Comparison of ENCODE assay signal across 27 cellular contexts in the genomic region with DNA sequence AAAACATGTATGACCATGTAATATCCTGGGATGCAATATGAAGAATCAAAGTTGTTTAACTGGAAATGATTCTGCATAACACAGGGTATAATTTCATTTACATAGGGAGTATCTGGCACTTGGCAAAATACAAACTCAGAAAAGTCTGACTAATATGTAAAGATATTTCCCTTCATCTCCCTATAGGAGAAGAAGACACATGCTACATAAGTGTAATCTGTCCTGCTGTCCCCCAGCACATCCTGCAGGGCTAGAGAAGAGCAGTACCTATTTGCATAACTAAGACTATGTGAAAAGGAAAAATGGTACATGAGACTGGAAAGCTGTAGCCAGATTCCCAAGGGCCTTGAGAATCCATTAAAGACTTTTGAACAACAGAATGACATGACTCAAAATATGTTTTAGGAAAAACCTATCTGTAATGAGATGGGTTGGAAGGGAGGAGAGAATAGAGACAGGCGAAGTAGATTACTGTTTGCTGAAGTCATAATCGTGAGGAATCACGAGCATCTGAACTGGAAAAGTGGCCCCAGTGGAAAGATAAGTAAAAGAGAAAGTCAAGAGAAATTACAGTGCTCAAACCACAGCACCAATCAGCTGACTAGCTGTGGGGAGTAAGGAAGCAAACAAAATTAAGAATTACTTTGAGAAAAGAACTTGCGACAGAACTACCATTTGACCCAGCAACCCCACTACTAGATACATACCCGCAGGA.
DNase-seq lines count a peak whose midpoint lies in the region; ATAC-seq, FAIRE-seq and TF ChIP-seq lines count a peak whose summit lies in the region.
"Had no signal": no experiment of that assay in that cellular context is flagged by ENCODE, and none has a peak within 500 bp of the region (broad histone marks: within the 10 kb centered on the region; RNA-seq: fewer than 3 reads in every experiment).

No MANE protein-coding gene starts in this region.

- FAIRE-seq in D721Med (lab: Jason Lieb, UNC): no peak
- FAIRE-seq: GM18507, pancreas had no signal

- peaks cover 10% of the 10 kb centered on the region for H3K9me3 Mint-ChIP-seq in natural killer cell treated with Interleukin-12 subunit alpha and Interleukin-12 subunit beta and Interleukin-15 and Interleukin-18, amount 100 ng/mL, for 72 hours
- H3K9me3 Mint-ChIP-seq in natural killer cell: no peaks in the 10 kb centered on the region
- H3K9me3 Mint-ChIP-seq: activated B cell treated with CpG ODN at 0.5 μM for 24 hours; activated naive CD4-positive, alpha-beta T cell treated with anti-CD3 and anti-CD28 coated beads, Interleukin-2, amount 10 ng/mL, durations not matched to agents 7 days and 5 days had no signal

- peak overlapping the region; percentile 20 for H3K4me3 Mint-ChIP-seq in natural killer cell treated with Interleukin-12 subunit alpha and Interleukin-12 subunit beta and Interleukin-15 and Interleukin-18, amount 100 ng/mL, for 72 hours
- no peak overlapping the region for H3K4me3 Mint-ChIP-seq in natural killer cell
- H3K4me3 Mint-ChIP-seq: activated B cell treated with CpG ODN at 0.5 μM for 24 hours; activated naive CD4-positive, alpha-beta T cell treated with anti-CD3 and anti-CD28 coated beads, Interleukin-2, amount 10 ng/mL, durations not matched to agents 7 days and 5 days; nephron had no signal

- ATAC-seq in natural killer cell treated with Interleukin-12 subunit alpha and Interleukin-12 subunit beta and Interleukin-15 and Interleukin-18, amount 100 ng/mL, for 72 hours: no peak
- ATAC-seq in natural killer cell (no peak), SK-N-SH treated with all-trans-retinoic acid at 6 μM for 48 hours (peak; percentile 70)
- ATAC-seq: gastrocnemius medialis, pancreas, Right ventricle myocardium inferior had no signal

- H3K36me3 Mint-ChIP-seq in natural killer cell treated with Interleukin-12 subunit alpha and Interleukin-12 subunit beta and Interleukin-15 and Interleukin-18, amount 100 ng/mL, for 72 hours: peaks cover 23% of the 10 kb centered on the region
- no peaks in the 10 kb centered on the region for H3K36me3 Mint-ChIP-seq in natural killer cell
- H3K36me3 Mint-ChIP-seq: activated naive CD4-positive, alpha-beta T cell treated with anti-CD3 and anti-CD28 coated beads, Interleukin-2, amount 10 ng/mL, durations not matched to agents 7 days and 5 days had no signal

- H3K27ac Mint-ChIP-seq in natural killer cell treated with Interleukin-12 subunit alpha and Interleukin-12 subunit beta and Interleukin-15 and Interleukin-18, amount 100 ng/mL, for 72 hours: peak overlapping the region in 1 of 2 donors; percentile 72
- H3K27ac Mint-ChIP-seq in natural killer cell: no peak overlapping the region
- H3K27ac Mint-ChIP-seq: activated B cell treated with CpG ODN at 0.5 μM for 24 hours; activated naive CD4-positive, alpha-beta T cell treated with anti-CD3 and anti-CD28 coated beads, Interleukin-2, amount 10 ng/mL, durations not matched to agents 7 days and 5 days had no signal

- intact Hi-C loops in natural killer cell (cut with micrococcal nuclease) (no loop called here), dorsolateral prefrontal cortex (cut with DNase I) (no loop called here)

- no peak overlapping the region for H3K4me3 ChIP-seq in dorsolateral prefrontal cortex
- H3K4me3 ChIP-seq: gastrocnemius medialis, HAP-1, pancreas, right atrium auricular region, stomach, tibial nerve had no signal

- peaks cover 5 to 30% of the 10 kb centered on the region in 2 donors for H3K27me3 Mint-ChIP-seq in natural killer cell treated with Interleukin-12 subunit alpha and Interleukin-12 subunit beta and Interleukin-15 and Interleukin-18, amount 100 ng/mL, for 72 hours
- peaks cover 7 to 11% of the 10 kb centered on the region in 2 donors for H3K27me3 Mint-ChIP-seq in natural killer cell (ENCODE audit: low read depth in 2 of 2)
- H3K27me3 Mint-ChIP-seq: activated naive CD4-positive, alpha-beta T cell treated with anti-CD3 and anti-CD28 coated beads, Interleukin-2, amount 10 ng/mL, durations not matched to agents 7 days and 5 days had no signal

- H3K4me1 Mint-ChIP-seq in natural killer cell treated with Interleukin-12 subunit alpha and Interleukin-12 subunit beta and Interleukin-15 and Interleukin-18, amount 100 ng/mL, for 72 hours (ENCODE audit: low read depth in 2 of 2): peaks cover 27 to 48% of the 10 kb centered on the region in 2 donors
- H3K4me1 Mint-ChIP-seq in natural killer cell: no peaks in the 10 kb centered on the region
- H3K4me1 Mint-ChIP-seq: activated B cell treated with CpG ODN at 0.5 μM for 24 hours; activated naive CD4-positive, alpha-beta T cell treated with anti-CD3 and anti-CD28 coated beads, Interleukin-2, amount 10 ng/mL, durations not matched to agents 7 days and 5 days had no signal

- DNase-seq in natural killer cell treated with Interleukin-12 subunit alpha and Interleukin-12 subunit beta and Interleukin-15 and Interleukin-18, amount 100 ng/mL, for 72 hours (ENCODE audit: low spot score): no peak
- DNase-seq in natural killer cell (no peak), epithelial cell of prostate (ENCODE audit: low read depth, low spot score) (no peak), dorsolateral prefrontal cortex (no peak), GM19240 (ENCODE audit: insufficient read length, low spot score) (no peak), D721Med (ENCODE audit: insufficient read length, low spot score) (no peak)
- no peak for DNase-seq in activated naive CD4-positive, alpha-beta T cell treated with Interleukin-2 at 50 U/mL for 16 hours
- DNase-seq: 8988T; activated B cell treated with CpG ODN at 0.5 μM for 24 hours; activated naive CD4-positive, alpha-beta T cell treated with anti-CD3 and anti-CD28 coated beads, Interleukin-2, amount 10 ng/mL, durations not matched to agents 7 days and 5 days; amygdala; central memory CD4-positive, alpha-beta T cell; gastrocnemius medialis; hypothalamus; NCI-H1105 treated with DMSO at 0.1 percent for 48 hours; NCI-H2029 treated with DMSO at 0.1 percent for 48 hours; NCI-H345; NCI-H82; pancreas; stomach had no signal

- H3K27me3 ChIP-seq in dorsolateral prefrontal cortex: peaks cover 0 to 9% (median 0%) of the 10 kb centered on the region in 45 donors
- H3K27me3 ChIP-seq: pancreas, right atrium auricular region, stomach, tibial nerve had no signal

- no peak for TF ChIP-seq CTCF in natural killer cell (IDR thresholded peaks at IDR 0.05)
- no peak for TF ChIP-seq CTCF in dorsolateral prefrontal cortex (IDR thresholded peaks at IDR 0.05 in 54 of 56, conservative IDR thresholded peaks at IDR 0.05 in 2 of 56; ENCODE audit: low read depth in 1 of 56, partially characterized antibody in 56 of 56)
- no peak for TF ChIP-seq CTCF in D721Med (IDR thresholded peaks at IDR 0.05; ENCODE audit: insufficient read depth, missing control alignments)

- H3K27ac ChIP-seq in epithelial cell of prostate (peak overlapping the region; percentile 99), dorsolateral prefrontal cortex (no peak overlapping the region)
- H3K27ac ChIP-seq: gastrocnemius medialis, pancreas, right atrium auricular region, stomach, tibial nerve had no signal

TF ChIP-seq in SK-N-SH treated with all-trans-retinoic acid at 6 μM for 48 hours, 23 proteins besides CTCF, POLR2A, EP300 and RAD21 (continues in another document):
- TF ChIP-seq SNAI2 (CRISPR knock-in tag; IDR thresholded peaks at IDR 0.05): no peak
- no peak for TF ChIP-seq CSDC2 (CRISPR knock-in tag; IDR thresholded peaks at IDR 0.05)
- TF ChIP-seq TOX (CRISPR knock-in tag; IDR thresholded peaks at IDR 0.05; ENCODE audit: borderline replicate concordance): no peak
- TF ChIP-seq, protein P1, sequence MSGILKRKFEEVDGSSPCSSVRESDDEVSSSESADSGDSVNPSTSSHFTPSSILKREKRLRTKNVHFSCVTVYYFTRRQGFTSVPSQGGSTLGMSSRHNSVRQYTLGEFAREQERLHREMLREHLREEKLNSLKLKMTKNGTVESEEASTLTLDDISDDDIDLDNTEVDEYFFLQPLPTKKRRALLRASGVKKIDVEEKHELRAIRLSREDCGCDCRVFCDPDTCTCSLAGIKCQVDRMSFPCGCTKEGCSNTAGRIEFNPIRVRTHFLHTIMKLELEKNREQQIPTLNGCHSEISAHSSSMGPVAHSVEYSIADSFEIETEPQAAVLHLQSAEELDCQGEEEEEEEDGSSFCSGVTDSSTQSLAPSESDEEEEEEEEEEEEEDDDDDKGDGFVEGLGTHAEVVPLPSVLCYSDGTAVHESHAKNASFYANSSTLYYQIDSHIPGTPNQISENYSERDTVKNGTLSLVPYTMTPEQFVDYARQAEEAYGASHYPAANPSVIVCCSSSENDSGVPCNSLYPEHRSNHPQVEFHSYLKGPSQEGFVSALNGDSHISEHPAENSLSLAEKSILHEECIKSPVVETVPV (CRISPR knock-in tag; IDR thresholded peaks at IDR 0.05): no peak
- TF ChIP-seq ZNF70 (CRISPR knock-in tag; IDR thresholded peaks at IDR 0.05): no peak
- no peak for TF ChIP-seq RARB (CRISPR knock-in tag; IDR thresholded peaks at IDR 0.05)
- no peak for TF ChIP-seq GLIS3 (CRISPR knock-in tag; IDR thresholded peaks at IDR 0.05)
- TF ChIP-seq CREB5 (CRISPR knock-in tag; IDR thresholded peaks at IDR 0.05; ENCODE audit: low read depth): no peak
- TF ChIP-seq ESRRG (CRISPR knock-in tag; IDR thresholded peaks at IDR 0.05): no peak
- no peak for TF ChIP-seq ZNF565 (CRISPR knock-in tag; conservative IDR thresholded peaks at IDR 0.05; ENCODE audit: low read depth)
